18 cellular contexts compared by ENCODE assay signal in the genomic region with DNA sequence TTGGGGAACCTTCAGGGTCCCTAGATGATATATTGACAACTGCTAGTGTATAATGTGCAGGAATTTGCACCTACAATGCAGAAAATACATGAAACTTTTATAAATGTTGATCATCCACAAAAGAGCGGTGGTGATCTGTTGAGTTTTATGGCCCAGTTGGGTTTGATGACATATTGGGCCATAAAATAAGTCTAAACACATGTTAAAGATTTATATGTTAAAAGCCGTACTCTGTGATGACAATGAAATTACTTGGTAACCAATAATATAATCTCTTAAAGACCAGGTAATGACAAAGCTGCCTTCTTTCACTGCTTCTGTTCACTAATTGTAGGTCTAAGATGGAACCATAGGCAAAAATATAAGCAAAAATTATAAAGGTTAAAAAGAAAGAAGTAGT.
DNase-seq lines count a peak whose midpoint lies in the region; ATAC-seq and TF ChIP-seq lines count a peak whose summit lies in the region.
"Had no signal": no experiment of that assay in that cellular context is flagged by ENCODE, and none has a peak within 500 bp of the region (broad histone marks: within the 10 kb centered on the region; RNA-seq: fewer than 3 reads in every experiment).

No MANE protein-coding gene starts in this region.

- H3K36me3 Mint-ChIP-seq in CD14-positive monocyte, result peaks cover 0 to 15% of the 10 kb centered on the region in 2 donors
- H3K36me3 Mint-ChIP-seq: CD8-positive, alpha-beta T cell had no signal

- no peak overlapping the region for H3K9ac ChIP-seq in rectal smooth muscle tissue (ENCODE audit: low read length)
- H3K9ac ChIP-seq: BLaER1 had no signal

- CTCF ChIA-PET in HEK293 (lab: Yijun Ruan, JAX) (interaction anchor here (1.6 kb wide), 1 partner anchor 17 kb away, joined by 3 read pairs; no protein-coding TSS in a partner anchor), HEK293T (lab: Yijun Ruan, JAX) (no interaction called here)

- H3K27me3 ChIP-seq in rectal smooth muscle tissue (ENCODE audit: control insufficient read depth, insufficient read depth, low read length) (no peaks in the 10 kb centered on the region), tibial artery (no peaks in the 10 kb centered on the region)
- H3K27me3 ChIP-seq: BE2C, BLaER1 had no signal

- peaks cover 0 to 5% (median 0%) of the 10 kb centered on the region in 7 donors for H3K9me3 Mint-ChIP-seq in CD14-positive monocyte
- H3K9me3 Mint-ChIP-seq: CD4-positive, alpha-beta T cell; CD8-positive, alpha-beta T cell had no signal

- H3K36me3 ChIP-seq in HEK293 (ENCODE audit: control insufficient read depth in 2 of 2, insufficient read depth in 1 of 2, low read length in 2 of 2) (no peaks in the 10 kb centered on the region), rectal smooth muscle tissue (ENCODE audit: control insufficient read depth, insufficient read depth, low read length) (no peaks in the 10 kb centered on the region), tibial artery (peaks cover 0 to 4% (median 0%) of the 10 kb centered on the region in 3 donors)
- H3K36me3 ChIP-seq: BE2C, BLaER1 had no signal

- TF ChIP-seq CTCF in HEK293 (tag by site-specific recombination; IDR thresholded peaks at IDR 0.05) (no peak), tibial artery (IDR thresholded peaks at IDR 0.05) (no peak), CD14-positive monocyte (IDR thresholded peaks at IDR 0.05) (no peak)

- H3K4me3 ChIP-seq in HEK293 (ENCODE audit: low read depth, low read length) (no peak overlapping the region), rectal smooth muscle tissue (ENCODE audit: low read length) (no peak overlapping the region), tibial artery (no peak overlapping the region)
- H3K4me3 ChIP-seq: BLaER1 had no signal

- ATAC-seq in HG03521 (IDR thresholded peaks at IDR 0.05; ENCODE audit: unreplicated experiment) (no peak), HG03565 (IDR thresholded peaks at IDR 0.05; ENCODE audit: unreplicated experiment) (no peak)
- ATAC-seq: CD8-positive, alpha-beta T cell had no signal

- H3K4me1 Mint-ChIP-seq in CD14-positive monocyte, result peaks cover 4% of the 10 kb centered on the region

- H3K9me3 ChIP-seq in HEK293 (ENCODE audit: control insufficient read depth, insufficient read depth, low read depth, low read length), result no peaks in the 10 kb centered on the region
- H3K9me3 ChIP-seq in tibial artery, result no peaks in the 10 kb centered on the region
- H3K9me3 ChIP-seq: BE2C, BLaER1, Caco-2 had no signal

- intact Hi-C loops in tibial artery (cut with DNase I; ENCODE audit: low total_unique reads) (no loop called here), CD14-positive monocyte (cut with micrococcal nuclease) (no loop called here)

- H3K27ac ChIP-seq in HEK293 (ENCODE audit: extremely low read depth, low read depth, low read length) (no peak overlapping the region), rectal smooth muscle tissue (ENCODE audit: low read depth, low read length) (peak overlapping the region; percentile 20), tibial artery (peak overlapping the region; percentile 2 to 77)
- H3K27ac ChIP-seq: BLaER1 had no signal

- no peak overlapping the region for H3K4me3 Mint-ChIP-seq in CD14-positive monocyte
- H3K4me3 Mint-ChIP-seq: CD4-positive, alpha-beta T cell; CD8-positive, alpha-beta T cell had no signal

- peaks cover 8% of the 10 kb centered on the region for H3K4me1 ChIP-seq in HEK293 (ENCODE audit: control insufficient read depth, insufficient read depth, low read length)
- peaks cover 11% of the 10 kb centered on the region for H3K4me1 ChIP-seq in rectal smooth muscle tissue (ENCODE audit: control insufficient read depth, insufficient read depth, low read length)
- peaks cover 0 to 66% (median 16%) of the 10 kb centered on the region in 4 donors for H3K4me1 ChIP-seq in tibial artery
- H3K4me1 ChIP-seq: Caco-2 had no signal

- POLR2A ChIA-PET in HEK293 (lab: Yijun Ruan, JAX), result no interaction called here
- POLR2A ChIA-PET in HEK293T (lab: Yijun Ruan, JAX), result no interaction called here

- H3K27ac Mint-ChIP-seq in CD14-positive monocyte, result no peak overlapping the region
- H3K27ac Mint-ChIP-seq: CD4-positive, alpha-beta T cell; CD8-positive, alpha-beta T cell had no signal

- peaks cover 0 to 5% (median 2%) of the 10 kb centered on the region in 3 donors for H3K27me3 Mint-ChIP-seq in CD14-positive monocyte (ENCODE audit: low read depth in 3 of 3)
- H3K27me3 Mint-ChIP-seq: CD4-positive, alpha-beta T cell had no signal

- DNase-seq in HEK293T (ENCODE audit: extremely low spot score) (no peak), tibial artery (no peak), CD14-positive monocyte (ENCODE audit: low spot score) (no peak)
- DNase-seq: 8988T; ACHN; BE2C; C1 segment of cervical spinal cord; Caco-2; Calu3; CD4-positive, alpha-beta T cell; CD8-positive, alpha-beta T cell; DMS79 treated with DMSO at 0.1 percent for 48 hours; GF-D8 had no signal

TF ChIP-seq in HEK293, 187 proteins besides CTCF, POLR2A, EP300 and RAD21:
- TF ChIP-seq ZNF571 (tag by site-specific recombination; IDR thresholded peaks at IDR 0.05) (no peak), FEZF1 (tag by site-specific recombination; IDR thresholded peaks at IDR 0.05) (peak; percentile 71)
TF ChIP-seq in HEK293: peak in this region for 1.

TF ChIP-seq in HEK293T, 16 proteins besides CTCF, POLR2A, EP300 and RAD21:
- TF ChIP-seq, protein P1, sequence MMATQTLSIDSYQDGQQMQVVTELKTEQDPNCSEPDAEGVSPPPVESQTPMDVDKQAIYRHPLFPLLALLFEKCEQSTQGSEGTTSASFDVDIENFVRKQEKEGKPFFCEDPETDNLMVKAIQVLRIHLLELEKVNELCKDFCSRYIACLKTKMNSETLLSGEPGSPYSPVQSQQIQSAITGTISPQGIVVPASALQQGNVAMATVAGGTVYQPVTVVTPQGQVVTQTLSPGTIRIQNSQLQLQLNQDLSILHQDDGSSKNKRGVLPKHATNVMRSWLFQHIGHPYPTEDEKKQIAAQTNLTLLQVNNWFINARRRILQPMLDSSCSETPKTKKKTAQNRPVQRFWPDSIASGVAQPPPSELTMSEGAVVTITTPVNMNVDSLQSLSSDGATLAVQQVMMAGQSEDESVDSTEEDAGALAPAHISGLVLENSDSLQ (IDR thresholded peaks at IDR 0.05), result peak; percentile 51
- no peak for TF ChIP-seq ARNT (IDR thresholded peaks at IDR 0.05)
TF ChIP-seq in HEK293T: peak in this region for 1.
